7 cellular contexts compared by ENCODE assay signal in genomic region chr10:13302821-13303555, GRCh38. TPM values are rescaled to one million over a fixed set of nuclear protein-coding genes. Genes with fewer than 3 reads are reported as not detected.
DNase-seq lines count a peak whose midpoint lies in the region; ATAC-seq and TF ChIP-seq lines count a peak whose summit lies in the region.

No MANE protein-coding gene starts in this region.

- H3K79me2 ChIP-seq in hepatocyte = peaks cover 5% of the 10 kb centered on the region

- DNase-seq in HAP-1 (ENCODE audit: low spot score in 2 of 2) (no peak), SJSA1 (ENCODE audit: low read depth in 1 of 2, low spot score in 2 of 2) (no peak), hepatocyte (ENCODE audit: low spot score) (no peak), NCI-H345 (lab: John Stamatoyannopoulos, UW) (no peak), NK-92 (lab: John Stamatoyannopoulos, UW; ENCODE audit: unreplicated experiment) (no peak), nucleus accumbens (lab: John Stamatoyannopoulos, UW) (no peak)
- DNase-seq in stimulated activated naive B cell treated with anti-CD40 and anti-IgM and Interleukin-4, amounts not matched to agents 10 μg/mL and 1 μg/mL and 100 μg/mL, for 72 hours = no peak

- no peak for TF ChIP-seq CTCF in hepatocyte (IDR thresholded peaks at IDR 0.05; ENCODE audit: poor library complexity)

- no peaks in the 10 kb centered on the region for H3K27me3 Mint-ChIP-seq in stimulated activated naive B cell treated with anti-CD40 and anti-IgM and Interleukin-4, amounts not matched to agents 10 μg/mL and 1 μg/mL and 100 μg/mL, for 72 hours

- H2AFZ ChIP-seq in hepatocyte = peak overlapping the region; percentile 80

- no peak for ATAC-seq in stimulated activated naive B cell treated with anti-CD40 and anti-IgM and Interleukin-4, amounts not matched to agents 10 μg/mL and 1 μg/mL and 100 μg/mL, for 72 hours (replicated peaks)

- H3K27me3 ChIP-seq in HAP-1 (ENCODE audit: low read depth) (no peaks in the 10 kb centered on the region), SJSA1 (replicated peaks) (no peaks in the 10 kb centered on the region), hepatocyte (no peaks in the 10 kb centered on the region)

- no peaks in the 10 kb centered on the region for H3K9me3 Mint-ChIP-seq in stimulated activated naive B cell treated with anti-CD40 and anti-IgM and Interleukin-4, amounts not matched to agents 10 μg/mL and 1 μg/mL and 100 μg/mL, for 72 hours

- H3K27ac ChIP-seq in SJSA1 (no peak overlapping the region), hepatocyte (peak overlapping the region; percentile 52)

- WGBS in hepatocyte (ENCODE audit: low lambda C conversion rate, missing lambda C conversion rate) = 85% methylated on average over 23 of the region's 23 CpGs

- H3K27ac Mint-ChIP-seq in stimulated activated naive B cell treated with anti-CD40 and anti-IgM and Interleukin-4, amounts not matched to agents 10 μg/mL and 1 μg/mL and 100 μg/mL, for 72 hours = peak overlapping the region; percentile 95

- H4K20me1 ChIP-seq in hepatocyte (ENCODE audit: insufficient read depth, poor library complexity, severe bottlenecking) = no peaks in the 10 kb centered on the region

- H3K4me2 ChIP-seq in hepatocyte = peak overlapping the region; percentile 67

- H3K9me3 ChIP-seq in HAP-1 (no peaks in the 10 kb centered on the region), SJSA1 (replicated peaks) (no peaks in the 10 kb centered on the region), hepatocyte (ENCODE audit: low read depth) (no peaks in the 10 kb centered on the region)

- H3K9me2 ChIP-seq in hepatocyte (replicated peaks; ENCODE audit: insufficient read depth) = no peaks in the 10 kb centered on the region

- H3K4me3 ChIP-seq in HAP-1 = peak overlapping the region; percentile 47; the same call in 1 of the 2 replicates
- H3K4me3 ChIP-seq in SJSA1 = peak overlapping the region; percentile 50
- no peak overlapping the region for H3K4me3 ChIP-seq in hepatocyte

- peaks cover 15 to 29% of the 10 kb centered on the region in 2 donors for H3K4me1 Mint-ChIP-seq in stimulated activated naive B cell treated with anti-CD40 and anti-IgM and Interleukin-4, amounts not matched to agents 10 μg/mL and 1 μg/mL and 100 μg/mL, for 72 hours

- H3K36me3 Mint-ChIP-seq in stimulated activated naive B cell treated with anti-CD40 and anti-IgM and Interleukin-4, amounts not matched to agents 10 μg/mL and 1 μg/mL and 100 μg/mL, for 72 hours = peaks cover 5 to 6% of the 10 kb centered on the region in 2 donors

- no peaks in the 10 kb centered on the region for H3K36me3 ChIP-seq in HAP-1 (replicated peaks)
- H3K36me3 ChIP-seq in SJSA1 = 0 out of 2 replicates have a peak, but pooled peaks cover 4% of the 10 kb centered on the region
- H3K36me3 ChIP-seq in hepatocyte (replicated peaks; ENCODE audit: insufficient read depth, low read depth) = no peaks in the 10 kb centered on the region

- peak overlapping the region; percentile 83 to 98 for H3K4me3 Mint-ChIP-seq in stimulated activated naive B cell treated with anti-CD40 and anti-IgM and Interleukin-4, amounts not matched to agents 10 μg/mL and 1 μg/mL and 100 μg/mL, for 72 hours

- in situ Hi-C loops in HAP-1 (cut with MboI; ENCODE audit: low sequenced_read_pairs) = no loop called here

- H3K4me1 ChIP-seq in HAP-1 (peaks cover 13% of the 10 kb centered on the region), SJSA1 (replicated peaks) (peaks cover 14% of the 10 kb centered on the region), hepatocyte (ENCODE audit: insufficient read depth) (peaks cover 7% of the 10 kb centered on the region)

RNA-seq across cellular contexts. Expression of gene PHYH, which starts 3.1 kb away (rescaled TPM):
- total RNA-seq in SJSA1 (2014; rRNA removed; shearing (Covaris generic)) = 9.9 and 11.1 TPM in 2 replicates
- 50.1 and 62.3 TPM in 2 replicates for total RNA-seq in hepatocyte
- 64.0 and 83.7 TPM in 2 replicates for polyA plus RNA-seq in hepatocyte

RNA-seq across cellular contexts. Expression of gene SEPHS1, which starts 45.1 kb away (rescaled TPM):
- 34.5 and 77.1 TPM in 2 replicates for total RNA-seq in SJSA1 (2014; rRNA removed; shearing (Covaris generic))
- total RNA-seq in hepatocyte = 48.5 and 52.8 TPM in 2 replicates
- 41.5 and 45.9 TPM in 2 replicates for polyA plus RNA-seq in hepatocyte
